ENCODE assay signal across 22 cellular contexts in genomic region chr3:194517333-194517732, GRCh38.
"Had no signal": no experiment of that assay in that cellular context is flagged by ENCODE, and none has a peak within 500 bp of the region (broad histone marks: within the 10 kb centered on the region; RNA-seq: fewer than 3 reads in every experiment).

No MANE protein-coding gene starts in this region.

- H3K4me1 ChIP-seq: sigmoid colon, upper lobe of right lung had no signal

- DNase-seq: activated CD4-positive, alpha-beta T cell treated with anti-CD3 and anti-CD28 coated beads for 4 hours; activated CD4-positive, alpha-beta T cell treated with anti-CD3 and anti-CD28 coated beads, Interleukin-2, amount 50 U/mL, for 4 hours; activated CD8-positive, alpha-beta memory T cell treated with anti-CD3 and anti-CD28 coated beads for 24 hours; activated gamma-delta T cell treated with Interleukin-2 at 50 U/mL for 16 hours; activated naive CD4-positive, alpha-beta T cell treated with anti-CD3 and anti-CD28 coated beads, Interleukin-2, amount 50 U/mL, for 16 hours; activated T-cell treated with anti-CD3 and anti-CD28 coated beads, Interleukin-2, amount 50 U/mL, for 1 hour; amniotic stem cell; central memory CD4-positive, alpha-beta T cell; left ventricle myocardium superior; naive B cell; occipital lobe; retina; sigmoid colon; stimulated activated CD4-positive, alpha-beta T cell treated with anti-CD3 and anti-CD28 coated beads, Interleukin-4, amount 100 ng/mL, for 24 hours; substantia nigra; T-helper 1 cell; upper lobe of right lung had no signal

- H3K4me3 ChIP-seq: esophagus muscularis mucosa, sigmoid colon, upper lobe of right lung had no signal

- H3K4me3 Mint-ChIP-seq: dendritic cell treated with granulocyte-macrophage colony-stimulating factor and Interleukin-4, amounts not matched to agents 40 ng/mL and 50 ng/mL, for 4 days; naive B cell; stimulated activated effector memory CD8-positive, alpha-beta T cell treated with anti-CD3 and anti-CD28 coated beads, Interleukin-12 subunit alpha, Interleukin-12 subunit beta, amount 100 ng/mL, for 72 hours; stimulated activated naive CD8-positive, alpha-beta T cell treated with anti-CD3 and anti-CD28 coated beads, Interleukin-15, Interleukin-2, amounts not matched to agents 100 ng/mL and 50 ng/mL, for 24 hours; T-helper 2 cell treated with Interferon-gamma antibody and Interleukin-4, amounts not matched to agents 5 μg/mL and 100 μg/mL, for 36 hours had no signal

- H3K36me3 ChIP-seq: esophagus muscularis mucosa, sigmoid colon, upper lobe of right lung had no signal

- H3K27ac Mint-ChIP-seq: dendritic cell treated with granulocyte-macrophage colony-stimulating factor and Interleukin-4, amounts not matched to agents 40 ng/mL and 50 ng/mL, for 4 days; stimulated activated effector memory CD8-positive, alpha-beta T cell treated with anti-CD3 and anti-CD28 coated beads, Interleukin-12 subunit alpha, Interleukin-12 subunit beta, amount 100 ng/mL, for 72 hours; stimulated activated naive CD8-positive, alpha-beta T cell treated with anti-CD3 and anti-CD28 coated beads, Interleukin-15, Interleukin-2, amounts not matched to agents 100 ng/mL and 50 ng/mL, for 24 hours; T-helper 2 cell treated with Interferon-gamma antibody and Interleukin-4, amounts not matched to agents 5 μg/mL and 100 μg/mL, for 36 hours had no signal

- H3K36me3 Mint-ChIP-seq: naive B cell had no signal

- ATAC-seq: left ventricle myocardium superior; stimulated activated effector memory CD8-positive, alpha-beta T cell treated with anti-CD3 and anti-CD28 coated beads, Interleukin-12 subunit alpha, Interleukin-12 subunit beta, amount 100 ng/mL, for 72 hours; upper lobe of right lung had no signal

- H3K9me3 ChIP-seq: esophagus muscularis mucosa, sigmoid colon, upper lobe of right lung had no signal

- H3K9me3 Mint-ChIP-seq: dendritic cell treated with granulocyte-macrophage colony-stimulating factor and Interleukin-4, amounts not matched to agents 40 ng/mL and 50 ng/mL, for 4 days; naive B cell; stimulated activated effector memory CD8-positive, alpha-beta T cell treated with anti-CD3 and anti-CD28 coated beads, Interleukin-12 subunit alpha, Interleukin-12 subunit beta, amount 100 ng/mL, for 72 hours; stimulated activated naive CD8-positive, alpha-beta T cell treated with anti-CD3 and anti-CD28 coated beads, Interleukin-15, Interleukin-2, amounts not matched to agents 100 ng/mL and 50 ng/mL, for 24 hours had no signal

- H3K27ac ChIP-seq: esophagus muscularis mucosa, sigmoid colon, upper lobe of right lung had no signal

- H3K27me3 ChIP-seq: esophagus muscularis mucosa, sigmoid colon, upper lobe of right lung had no signal

- H3K4me1 Mint-ChIP-seq: naive B cell had no signal

- H3K27me3 Mint-ChIP-seq: dendritic cell treated with granulocyte-macrophage colony-stimulating factor and Interleukin-4, amounts not matched to agents 40 ng/mL and 50 ng/mL, for 4 days had no signal
